In genomic region chr16:1766231-1766630, GRCh38 we compare ENCODE assay signal across 11 cellular contexts. TPM values are rescaled to one million over a fixed set of nuclear protein-coding genes. Genes with fewer than 3 reads are reported as not detected.
DNase-seq lines count a peak whose midpoint lies in the region; ATAC-seq, FAIRE-seq and TF ChIP-seq lines count a peak whose summit lies in the region.
"Had no signal": no experiment of that assay in that cellular context is flagged by ENCODE, and none has a peak within 500 bp of the region (broad histone marks: within the 10 kb centered on the region; RNA-seq: fewer than 3 reads in every experiment).

No MANE protein-coding gene starts in this region.

- no peak overlapping the region for H2AFZ ChIP-seq in K562 (ENCODE audit: low read depth, low read length)

- WGBS in K562 (ENCODE audit: insufficient coverage, low coverage, missing lambda C conversion rate): 95% methylated on average over 10 of the region's 19 CpGs

- peaks cover 14% of the 10 kb centered on the region for H3K79me2 ChIP-seq in K562 (ENCODE audit: control insufficient read depth, insufficient read depth, low read length)

- H3K4me2 ChIP-seq in K562 (ENCODE audit: insufficient read depth, low read length): no peak overlapping the region
- H3K4me2 ChIP-seq: BLaER1 had no signal

- no peak overlapping the region for H3K27ac ChIP-seq in K562 (ENCODE audit: extremely low read depth, low read depth, low read length)
- H3K27ac ChIP-seq: 22Rv1, BLaER1 had no signal

- H3K4me1 Mint-ChIP-seq in activated T-cell treated with anti-CD3 and anti-CD28 coated beads, Interleukin-2, amount 50 U/mL, for 24 hours (ENCODE audit: low read depth): peaks cover 9% of the 10 kb centered on the region
- H3K4me1 Mint-ChIP-seq in stimulated activated naive B cell treated with anti-CD40 and anti-IgM and Interleukin-4, amounts not matched to agents 10 μg/mL and 1 μg/mL and 100 μg/mL, for 72 hours: peaks cover 11 to 26% of the 10 kb centered on the region in 2 donors

- BruUV-seq in K562 (replicated peaks; lab: Mats Ljungman, UMichigan): no TSS peak

- in situ Hi-C loops in K562 (cut with MboI): no loop called here

- H3K4me3 ChIP-seq in K562: no peak overlapping the region
- H3K4me3 ChIP-seq: BLaER1 had no signal

- no peak for DNase-seq in activated T-cell treated with anti-CD3 and anti-CD28 coated beads, Interleukin-2, amount 50 U/mL, for 24 hours
- DNase-seq in activated T-cell treated with anti-CD3 and anti-CD28 coated beads for 4 hours: no peak
- DNase-seq in K562 (ENCODE audit: extremely low read depth in 1 of 4, low spot score in 3 of 4): no peak
- no peak for DNase-seq in stimulated activated naive B cell treated with anti-CD40 and anti-IgM and Interleukin-4, amounts not matched to agents 10 μg/mL and 1 μg/mL and 100 μg/mL, for 72 hours
- DNase-seq in ecto neural progenitor cell (ENCODE audit: low spot score): no peak
- DNase-seq in stimulated activated CD4-positive, alpha-beta T cell treated with anti-CD3 and anti-CD28 coated beads, Interleukin-2, amount 100 ng/mL, for 24 hours: no peak
- DNase-seq: GF-D8, HCEC 1CT, HFFc6 had no signal

- no peak for FAIRE-seq in K562 (lab: Jason Lieb, UNC)

- intact Hi-C loops in K562 (cut with micrococcal nuclease): no loop called here

- no peak overlapping the region for H3K9ac ChIP-seq in K562 (ENCODE audit: insufficient read depth in 1 of 2, low read depth in 2 of 2, low read length in 2 of 2)
- H3K9ac ChIP-seq: BLaER1 had no signal

- TF ChIP-seq CTCF in K562 (IDR thresholded peaks at IDR 0.05 in 2 of 3, conservative IDR thresholded peaks at IDR 0.05 in 1 of 3; ENCODE audit: insufficient read depth in 2 of 3, low read depth in 1 of 3, low read length in 3 of 3): no peak

- peaks cover 87% of the 10 kb centered on the region; the same call in 2 of the 3 replicates for H3K36me3 ChIP-seq in K562 (ENCODE audit: control insufficient read depth, insufficient read depth, low read length)

- TF ChIP-seq RAD21 in K562 (CRISPR knock-in tag; conservative IDR thresholded peaks at IDR 0.05 in 1 of 2, IDR thresholded peaks at IDR 0.05 in 1 of 2): no peak

- no peaks in the 10 kb centered on the region for H3K9me1 ChIP-seq in K562 (ENCODE audit: control insufficient read depth, insufficient read depth, low read length)

- TF ChIP-seq EP300 in K562 (IDR thresholded peaks at IDR 0.05; ENCODE audit: low read length): no peak

- H3K9me3 ChIP-seq in K562 (replicated peaks; ENCODE audit: control insufficient read depth, insufficient read depth, low read depth, low read length): no peaks in the 10 kb centered on the region
- H3K9me3 ChIP-seq: BLaER1 had no signal

- CTCF ChIA-PET in K562 (lab: Yijun Ruan, JAX; ENCODE audit: low intra/inter-chr PET ratio): no interaction called here

- no peaks in the 10 kb centered on the region for H3K27me3 ChIP-seq in K562 (ENCODE audit: control insufficient read depth in 2 of 2, insufficient read depth in 2 of 2, low read length in 2 of 2)
- H3K27me3 ChIP-seq: BLaER1 had no signal

- TF ChIP-seq POLR2A in K562 (conservative IDR thresholded peaks at IDR 0.05): no peak

- POLR2A ChIA-PET in K562 (lab: Yijun Ruan, JAX): interaction anchor here (0.7 to 0.8 kb wide), 2 partner anchors 7 to 14 kb away, joined by 3 to 4 read pairs; no protein-coding TSS in a partner anchor

- peaks cover 16 to 92% of the 10 kb centered on the region in 2 experiments; a peak in 4 of 5 replicates for H3K4me1 ChIP-seq in K562 (replicated peaks in 1 of 2; ENCODE audit: control insufficient read depth in 2 of 2, insufficient read depth in 2 of 2, low read length in 2 of 2)

- ATAC-seq in K562: no peak
- ATAC-seq in stimulated activated naive B cell treated with anti-CD40 and anti-IgM and Interleukin-4, amounts not matched to agents 10 μg/mL and 1 μg/mL and 100 μg/mL, for 72 hours (replicated peaks): no peak

- no peak overlapping the region for H3K4me3 Mint-ChIP-seq in activated T-cell treated with anti-CD3 and anti-CD28 coated beads, Interleukin-2, amount 50 U/mL, for 24 hours
- no peak overlapping the region for H3K4me3 Mint-ChIP-seq in stimulated activated naive B cell treated with anti-CD40 and anti-IgM and Interleukin-4, amounts not matched to agents 10 μg/mL and 1 μg/mL and 100 μg/mL, for 72 hours
- H3K4me3 Mint-ChIP-seq: HFFc6 had no signal

- H3K27ac Mint-ChIP-seq in activated T-cell treated with anti-CD3 and anti-CD28 coated beads, Interleukin-2, amount 50 U/mL, for 24 hours: peak overlapping the region; percentile 33
- peak overlapping the region; percentile 56 for H3K27ac Mint-ChIP-seq in stimulated activated naive B cell treated with anti-CD40 and anti-IgM and Interleukin-4, amounts not matched to agents 10 μg/mL and 1 μg/mL and 100 μg/mL, for 72 hours
- H3K27ac Mint-ChIP-seq: HFFc6 had no signal

- H3K27me3 Mint-ChIP-seq in activated T-cell treated with anti-CD3 and anti-CD28 coated beads, Interleukin-2, amount 50 U/mL, for 24 hours: no peaks in the 10 kb centered on the region
- no peaks in the 10 kb centered on the region for H3K27me3 Mint-ChIP-seq in stimulated activated naive B cell treated with anti-CD40 and anti-IgM and Interleukin-4, amounts not matched to agents 10 μg/mL and 1 μg/mL and 100 μg/mL, for 72 hours

- peaks cover 70% of the 10 kb centered on the region for H3K36me3 Mint-ChIP-seq in activated T-cell treated with anti-CD3 and anti-CD28 coated beads, Interleukin-2, amount 50 U/mL, for 24 hours (ENCODE audit: low read depth)
- H3K36me3 Mint-ChIP-seq in stimulated activated naive B cell treated with anti-CD40 and anti-IgM and Interleukin-4, amounts not matched to agents 10 μg/mL and 1 μg/mL and 100 μg/mL, for 72 hours: peaks cover 44 to 52% of the 10 kb centered on the region in 2 donors

- H4K20me1 ChIP-seq in K562 (replicated peaks; ENCODE audit: control insufficient read depth, insufficient read depth, low read length): 0 out of 2 replicates have a peak, but pooled peaks cover 4% of the 10 kb centered on the region

- no peaks in the 10 kb centered on the region for H3K9me3 Mint-ChIP-seq in activated T-cell treated with anti-CD3 and anti-CD28 coated beads, Interleukin-2, amount 50 U/mL, for 24 hours
- H3K9me3 Mint-ChIP-seq in stimulated activated naive B cell treated with anti-CD40 and anti-IgM and Interleukin-4, amounts not matched to agents 10 μg/mL and 1 μg/mL and 100 μg/mL, for 72 hours: no peaks in the 10 kb centered on the region
- H3K9me3 Mint-ChIP-seq: HFFc6 had no signal

RNA-seq across cellular contexts. Expression of gene NME3, which starts 5.1 kb away (rescaled TPM):
- total RNA-seq in K562 (2011; cell fraction: chromatin; rRNA removed; ENCODE audit: low replicate concordance): 4.5 and 43.9 TPM in 2 replicates
- total RNA-seq in K562 (2011; cell fraction: nucleolus; rRNA removed): 90.4 and 94.7 TPM in 2 replicates
- total RNA-seq in K562 (2011; cell fraction: nucleoplasm; rRNA removed): 25.3 and 29.3 TPM in 2 replicates
- 65.5 and 75.6 TPM in 2 replicates for total RNA-seq in K562 (2014; rRNA removed)
- total RNA-seq in K562 (2014; rRNA removed; fragmentation: Illumina TruSeq; extraction: Trizol): 0.32 and 1.1 TPM in 2 replicates
- 11.5 and 15.2 TPM in 2 replicates for total RNA-seq in K562 (2015; rRNA removed; fragmentation: Illumina TruSeq; extraction: Trizol)
- 57.9 and 66.6 TPM in 2 replicates for total RNA-seq in K562 (2021)
- 13.9 and 20.3 TPM in 2 replicates for polyA plus RNA-seq in K562 (2011; rRNA removed)
- 30.9 and 115 TPM in 2 replicates for polyA plus RNA-seq in K562 (2011; cell fraction: cytosol; rRNA removed)
- 128 and 208 TPM in 2 replicates for polyA plus RNA-seq in K562 (2011; cell fraction: nucleus; rRNA removed)
- polyA plus RNA-seq in K562 (2012): 44.6 and 58.7 TPM in 2 replicates
- 1.1 and 11.5 TPM in 2 replicates for polyA plus RNA-seq in K562 (2014; fragmentation: Illumina TruSeq; extraction: Trizol)
- 1 to 10 TPM in 1 of 2 experiments, under 1 TPM in 1; 0.68 to 4.2 TPM for polyA plus RNA-seq in K562 (2014; fragmentation: Nextera tagmentation; extraction: Ambion mirVana)
- polyA plus RNA-seq in K562 (2014; rRNA removed): 70.3 and 76.3 TPM in 2 replicates
- polyA minus RNA-seq in K562 (2011; rRNA and poly(A)+ RNA removed): 0.96 and 1.3 TPM in 2 replicates
- polyA minus RNA-seq in K562 (2011; cell fraction: cytosol; rRNA and poly(A)+ RNA removed): 9.6 and 11.4 TPM in 2 replicates
- polyA minus RNA-seq in K562 (2011; cell fraction: nucleus; rRNA and poly(A)+ RNA removed): 26.0 and 31.0 TPM in 2 replicates

RNA-seq across cellular contexts. Expression of gene EME2, which starts 6.4 kb away (rescaled TPM):
- total RNA-seq in K562 (2011; cell fraction: chromatin; rRNA removed; ENCODE audit: low replicate concordance): 24.0 and 77.3 TPM in 2 replicates
- total RNA-seq in K562 (2011; cell fraction: nucleolus; rRNA removed): 56.5 and 58.8 TPM in 2 replicates
- 26.8 and 26.9 TPM in 2 replicates for total RNA-seq in K562 (2011; cell fraction: nucleoplasm; rRNA removed)
- 10.6 and 14.7 TPM in 2 replicates for total RNA-seq in K562 (2014; rRNA removed)
- 1.1 and 1.6 TPM in 2 replicates for total RNA-seq in K562 (2014; rRNA removed; fragmentation: Illumina TruSeq; extraction: Trizol)
- 5.4 and 6.9 TPM in 2 replicates for total RNA-seq in K562 (2015; rRNA removed; fragmentation: Illumina TruSeq; extraction: Trizol)
- total RNA-seq in K562 (2021): 19.9 and 20.5 TPM in 2 replicates
- 3.3 and 6.2 TPM in 2 replicates for polyA plus RNA-seq in K562 (2011; rRNA removed)
- 3.2 and 8.1 TPM in 2 replicates for polyA plus RNA-seq in K562 (2011; cell fraction: cytosol; rRNA removed)
- 46.3 and 81.6 TPM in 2 replicates for polyA plus RNA-seq in K562 (2011; cell fraction: nucleus; rRNA removed)
- polyA plus RNA-seq in K562 (2012): 7.6 and 8.4 TPM in 2 replicates
- 3.5 and 5.3 TPM in 2 replicates for polyA plus RNA-seq in K562 (2014; fragmentation: Illumina TruSeq; extraction: Trizol)
- under 1 TPM; 0.35 to 0.42 TPM for polyA plus RNA-seq in K562 (2014; fragmentation: Nextera tagmentation; extraction: Ambion mirVana)
- 17.3 and 19.8 TPM in 2 replicates for polyA plus RNA-seq in K562 (2014; rRNA removed)
- polyA minus RNA-seq in K562 (2011; rRNA and poly(A)+ RNA removed): 1.7 and 2.1 TPM in 2 replicates
- polyA minus RNA-seq in K562 (2011; cell fraction: cytosol; rRNA and poly(A)+ RNA removed): 4.7 and 5.0 TPM in 2 replicates
- polyA minus RNA-seq in K562 (2011; cell fraction: nucleus; rRNA and poly(A)+ RNA removed): 20.8 and 22.9 TPM in 2 replicates

RNA-seq across cellular contexts. Expression of gene MRPS34, which starts 6.7 kb away (rescaled TPM):
- 21.2 and 69.4 TPM in 2 replicates for total RNA-seq in K562 (2011; cell fraction: chromatin; rRNA removed; ENCODE audit: low replicate concordance)
- total RNA-seq in K562 (2011; cell fraction: nucleolus; rRNA removed): 82.5 and 101 TPM in 2 replicates
- total RNA-seq in K562 (2011; cell fraction: nucleoplasm; rRNA removed): 42.6 and 57.2 TPM in 2 replicates
- total RNA-seq in K562 (2014; rRNA removed) (334 and 370 TPM in 2 replicates), K562 (2014; rRNA removed; fragmentation: Illumina TruSeq; extraction: Trizol) (70.9 and 92.7 TPM in 2 replicates), K562 (2015; rRNA removed; fragmentation: Illumina TruSeq; extraction: Trizol) (188 and 213 TPM in 2 replicates), K562 (2021) (230 and 244 TPM in 2 replicates)
- polyA plus RNA-seq in K562 (2011; rRNA removed) (92.8 and 97.8 TPM in 2 replicates), K562 (2014; fragmentation: Illumina TruSeq; extraction: Trizol) (70.4 and 139 TPM in 2 replicates), K562 (2014; fragmentation: Nextera tagmentation; extraction: Ambion mirVana) (10 to 100 TPM in 1 of 2 experiments, 1 to 10 TPM in 1; 5.2 to 10.9 TPM), K562 (2014; rRNA removed) (252 and 261 TPM in 2 replicates)
- 104 and 232 TPM in 2 replicates for polyA plus RNA-seq in K562 (2011; cell fraction: cytosol; rRNA removed)
- polyA plus RNA-seq in K562 (2011; cell fraction: nucleus; rRNA removed): 111 and 142 TPM in 2 replicates
- 116 and 130 TPM in 2 replicates for polyA plus RNA-seq in K562 (2012)
- 34.1 and 34.5 TPM in 2 replicates for polyA minus RNA-seq in K562 (2011; rRNA and poly(A)+ RNA removed)
- 54.0 and 82.0 TPM in 2 replicates for polyA minus RNA-seq in K562 (2011; cell fraction: cytosol; rRNA and poly(A)+ RNA removed)
- 29.9 and 37.0 TPM in 2 replicates for polyA minus RNA-seq in K562 (2011; cell fraction: nucleus; rRNA and poly(A)+ RNA removed)

RNA-seq across cellular contexts. Expression of gene SPSB3, which starts 16.1 kb away (rescaled TPM):
- total RNA-seq in K562 (2011; cell fraction: chromatin; rRNA removed; ENCODE audit: low replicate concordance): 26.2 and 74.9 TPM in 2 replicates
- 64.9 and 70.4 TPM in 2 replicates for total RNA-seq in K562 (2011; cell fraction: nucleolus; rRNA removed)
- 32.1 and 39.0 TPM in 2 replicates for total RNA-seq in K562 (2011; cell fraction: nucleoplasm; rRNA removed)
- total RNA-seq in K562 (2014; rRNA removed): 22.9 and 25.2 TPM in 2 replicates
- 2.1 and 2.2 TPM in 2 replicates for total RNA-seq in K562 (2014; rRNA removed; fragmentation: Illumina TruSeq; extraction: Trizol)
- total RNA-seq in K562 (2015; rRNA removed; fragmentation: Illumina TruSeq; extraction: Trizol): 7.1 and 9.5 TPM in 2 replicates
- total RNA-seq in K562 (2021): 20.9 and 22.1 TPM in 2 replicates
- 11.9 and 20.4 TPM in 2 replicates for polyA plus RNA-seq in K562 (2011; rRNA removed)
- 22.4 and 38.9 TPM in 2 replicates for polyA plus RNA-seq in K562 (2011; cell fraction: cytosol; rRNA removed)
- polyA plus RNA-seq in K562 (2011; cell fraction: nucleus; rRNA removed): 113 and 172 TPM in 2 replicates
- polyA plus RNA-seq in K562 (2012): 15.5 and 42.6 TPM in 2 replicates
- 3.9 and 10.0 TPM in 2 replicates for polyA plus RNA-seq in K562 (2014; fragmentation: Illumina TruSeq; extraction: Trizol)
- 1 to 10 TPM in 1 of 2 experiments, under 1 TPM in 1; 0.39 to 1.3 TPM for polyA plus RNA-seq in K562 (2014; fragmentation: Nextera tagmentation; extraction: Ambion mirVana)
- 29.4 and 37.4 TPM in 2 replicates for polyA plus RNA-seq in K562 (2014; rRNA removed)
- 3.1 and 4.7 TPM in 2 replicates for polyA minus RNA-seq in K562 (2011; rRNA and poly(A)+ RNA removed)
- 5.5 and 9.3 TPM in 2 replicates for polyA minus RNA-seq in K562 (2011; cell fraction: cytosol; rRNA and poly(A)+ RNA removed)
- 16.6 and 19.7 TPM in 2 replicates for polyA minus RNA-seq in K562 (2011; cell fraction: nucleus; rRNA and poly(A)+ RNA removed)

RNA-seq across cellular contexts. Expression of gene NUBP2, which starts 16.5 kb away (rescaled TPM):
- total RNA-seq in K562 (2011; cell fraction: chromatin; rRNA removed; ENCODE audit: low replicate concordance): 40.1 and 114 TPM in 2 replicates
- 99.9 and 115 TPM in 2 replicates for total RNA-seq in K562 (2011; cell fraction: nucleolus; rRNA removed)
- total RNA-seq in K562 (2011; cell fraction: nucleoplasm; rRNA removed): 47.3 and 54.8 TPM in 2 replicates
- total RNA-seq in K562 (2014; rRNA removed) (115 and 140 TPM in 2 replicates), K562 (2014; rRNA removed; fragmentation: Illumina TruSeq; extraction: Trizol) (3.3 and 4.4 TPM in 2 replicates), K562 (2015; rRNA removed; fragmentation: Illumina TruSeq; extraction: Trizol) (36.1 and 41.8 TPM in 2 replicates), K562 (2021) (84.8 and 95.8 TPM in 2 replicates)
- polyA plus RNA-seq in K562 (2011; rRNA removed) (24.0 and 30.8 TPM in 2 replicates), K562 (2014; fragmentation: Illumina TruSeq; extraction: Trizol) (11.4 and 42.6 TPM in 2 replicates), K562 (2014; fragmentation: Nextera tagmentation; extraction: Ambion mirVana) (1 to 10 TPM; 1.8 to 7.7 TPM), K562 (2014; rRNA removed) (97.1 and 104 TPM in 2 replicates)
- polyA plus RNA-seq in K562 (2011; cell fraction: cytosol; rRNA removed): 57.0 and 157 TPM in 2 replicates
- polyA plus RNA-seq in K562 (2011; cell fraction: nucleus; rRNA removed): 110 and 151 TPM in 2 replicates
- 64.4 and 77.9 TPM in 2 replicates for polyA plus RNA-seq in K562 (2012)
- 6.1 and 8.5 TPM in 2 replicates for polyA minus RNA-seq in K562 (2011; rRNA and poly(A)+ RNA removed)
- polyA minus RNA-seq in K562 (2011; cell fraction: cytosol; rRNA and poly(A)+ RNA removed): 31.0 and 38.0 TPM in 2 replicates
- polyA minus RNA-seq in K562 (2011; cell fraction: nucleus; rRNA and poly(A)+ RNA removed): 27.2 and 34.2 TPM in 2 replicates
